Comparison of ENCODE assay signal across 2 cellular contexts in genomic region chr3:1183320-1184048, GRCh38.
TF ChIP-seq lines count a peak whose summit lies in the region.

No MANE protein-coding gene starts in this region.

TF ChIP-seq in HepG2, 621 proteins besides CTCF, POLR2A, EP300 and RAD21:
- TF ChIP-seq HIVEP1 (CRISPR knock-in tag; IDR thresholded peaks at IDR 0.05) (no peak), CEBPB (IDR thresholded peaks at IDR 0.05; ENCODE audit: borderline replicate concordance, low read depth, low read length) (peak; percentile 54; the same call in 1 of the 2 replicates)

TF ChIP-seq in K562, 482 proteins besides CTCF, POLR2A, EP300 and RAD21:
- TF ChIP-seq CEBPB (tag; IDR thresholded peaks at IDR 0.05) (peak; percentile 61), SLC30A9 (CRISPR knock-in tag; IDR thresholded peaks at IDR 0.05) (no peak), ZBTB43 (CRISPR knock-in tag; IDR thresholded peaks at IDR 0.05) (no peak), CEBPG (CRISPR knock-in tag; IDR thresholded peaks at IDR 0.05) (no peak), CEBPG (tag; conservative IDR thresholded peaks at IDR 0.05 in 1 of 2, IDR thresholded peaks at IDR 0.05 in 1 of 2) (peak; percentile 41 to 88; a peak in 3 of 4 replicates)
